In genomic region chr12:98504368-98504617, GRCh38 we compare ENCODE assay signal across 1 cellular context.
TF ChIP-seq lines count a peak whose summit lies in the region.

No MANE protein-coding gene starts in this region.

TF ChIP-seq in GM12878, 131 proteins besides CTCF, POLR2A, EP300 and RAD21 (continued from another document):
- TF ChIP-seq MTA3 (IDR thresholded peaks at IDR 0.05; ENCODE audit: borderline replicate concordance, low read length) (peak; percentile 38; the same call in 1 of the 2 replicates), KAT2A (conservative IDR thresholded peaks at IDR 0.05; ENCODE audit: control insufficient read depth, low read depth, low read length) (no peak), SKIL (IDR thresholded peaks at IDR 0.05; ENCODE audit: low read depth, poor library complexity, severe bottlenecking) (peak; percentile 1), USF1 (IDR thresholded peaks at IDR 0.05; ENCODE audit: borderline replicate concordance, extremely low read length, insufficient read depth, low read depth, low read length) (no peak), PAX8 (IDR thresholded peaks at IDR 0.05) (no peak), ZBTB40 (IDR thresholded peaks at IDR 0.05; ENCODE audit: borderline replicate concordance) (peak; percentile 49; the same call in 1 of the 2 replicates)
- TF ChIP-seq, protein P1, sequence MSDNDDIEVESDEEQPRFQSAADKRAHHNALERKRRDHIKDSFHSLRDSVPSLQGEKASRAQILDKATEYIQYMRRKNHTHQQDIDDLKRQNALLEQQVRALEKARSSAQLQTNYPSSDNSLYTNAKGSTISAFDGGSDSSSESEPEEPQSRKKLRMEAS (IDR thresholded peaks at IDR 0.05; ENCODE audit: low read depth, low read length), result peak; percentile 3; the same call in 1 of the 2 replicates
